In the genomic region with DNA sequence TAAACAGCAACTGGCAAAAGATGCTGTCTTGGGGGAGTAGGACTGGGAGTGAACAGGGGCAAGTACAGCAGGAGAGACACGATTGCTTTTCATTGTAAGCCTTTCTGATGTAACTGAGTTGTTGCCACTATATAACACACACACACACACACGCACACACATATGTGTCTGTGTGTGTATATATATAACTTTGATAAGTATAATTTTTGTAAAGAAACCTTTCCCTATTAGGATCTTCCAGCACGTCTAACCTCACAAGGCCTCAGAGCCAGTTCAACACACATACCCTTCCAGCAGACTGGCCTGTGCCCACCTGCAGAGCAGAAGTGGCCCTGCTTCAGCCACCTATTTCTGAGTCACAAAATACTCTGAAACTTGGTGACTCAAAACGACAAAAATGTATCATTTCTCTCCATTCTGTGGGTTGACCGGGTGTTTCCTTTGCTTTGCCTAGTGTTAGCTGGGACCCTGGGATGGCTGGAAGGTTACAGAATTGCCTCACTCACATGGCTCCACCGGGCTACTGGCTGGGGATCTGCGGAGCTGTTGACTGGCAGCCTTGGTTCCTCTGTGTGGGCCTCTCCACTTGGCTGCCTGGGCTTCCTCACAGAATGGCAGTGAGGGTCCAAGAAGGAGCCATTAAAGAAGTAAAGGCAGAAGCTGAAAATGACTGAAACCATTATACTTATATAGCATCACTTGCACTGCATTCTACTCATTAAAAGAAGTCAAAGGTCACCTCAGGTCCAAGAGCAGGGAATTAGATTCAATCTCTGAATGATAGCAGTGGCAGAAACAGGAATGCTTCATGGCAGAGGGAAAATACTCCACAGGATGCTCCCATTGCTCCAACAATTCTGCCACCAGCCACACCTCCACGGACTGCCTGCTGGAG, we compare ENCODE assay signal across 8 cellular contexts.
A peak's percentile ranks its signal among the peaks of the same experiment; 100 is the strongest.
DNase-seq lines count a peak whose midpoint lies in the region; ATAC-seq and TF ChIP-seq lines count a peak whose summit lies in the region.

No MANE protein-coding gene starts in this region.

- no peak overlapping the region for H3K27ac Mint-ChIP-seq in WTC11

- H3K4me1 Mint-ChIP-seq in WTC11: peaks cover 42% of the 10 kb centered on the region

- peak; percentile 83 for ATAC-seq in GM18499 (IDR thresholded peaks at IDR 0.05; ENCODE audit: insufficient read depth, unreplicated experiment)
- ATAC-seq in GM19463 (IDR thresholded peaks at IDR 0.05; ENCODE audit: unreplicated experiment): peak; percentile 88
- peak; percentile 91 for ATAC-seq in HG03159 (IDR thresholded peaks at IDR 0.05; ENCODE audit: unreplicated experiment)
- no peak for ATAC-seq in left lung
- no peak for ATAC-seq in WTC11
- ATAC-seq in mucosa of descending colon: no peak

- peak overlapping the region; percentile 9 to 55 for H3K27ac ChIP-seq in left lung

- H3K4me3 Mint-ChIP-seq in WTC11: no peak overlapping the region

- TF ChIP-seq CTCF in left lung (IDR thresholded peaks at IDR 0.05) (no peak), WTC11 (IDR thresholded peaks at IDR 0.05) (no peak), mucosa of descending colon (IDR thresholded peaks at IDR 0.05) (no peak)

- no peaks in the 10 kb centered on the region for H3K27me3 Mint-ChIP-seq in WTC11 (ENCODE audit: low read depth)

- H3K9me3 Mint-ChIP-seq in WTC11: no peaks in the 10 kb centered on the region

- intact Hi-C loops in left lung (cut with DNase I): loop anchor here in 1 of 2 donors (10.0 kb wide), 1 partner anchor 141 kb away; a partner anchor contains a TSS
- intact Hi-C loops in mucosa of descending colon (cut with DNase I, micrococcal nuclease): no loop called here

- H3K9me3 ChIP-seq in left lung (no peaks in the 10 kb centered on the region), mucosa of descending colon (no peaks in the 10 kb centered on the region)

- no peak for TF ChIP-seq POLR2A in erythroblast (IDR thresholded peaks at IDR 0.05; ENCODE audit: low read length)

- CTCF ChIA-PET in WTC11 (lab: Charles Lee): no interaction called here

- no peak overlapping the region for H3K4me3 ChIP-seq in left lung
- H3K4me3 ChIP-seq in mucosa of descending colon: no peak overlapping the region

- H3K36me3 ChIP-seq in left lung (no peaks in the 10 kb centered on the region), mucosa of descending colon (ENCODE audit: low read depth) (no peaks in the 10 kb centered on the region)

- DNase-seq in left lung: no peak
- DNase-seq in WTC11 (ENCODE audit: low spot score): no peak
- DNase-seq in NCI-H1105 treated with DMSO at 0.1 percent for 48 hours (lab: John Stamatoyannopoulos, UW): no peak
- no peak for DNase-seq in erythroblast (lab: John Stamatoyannopoulos, UW)
- no peak for DNase-seq in mucosa of descending colon

- H3K4me1 ChIP-seq in left lung (peaks cover 0 to 14% of the 10 kb centered on the region in 2 donors), mucosa of descending colon (ENCODE audit: low read depth) (peaks cover 38% of the 10 kb centered on the region)

- H3K36me3 Mint-ChIP-seq in WTC11: no peaks in the 10 kb centered on the region

- no peaks in the 10 kb centered on the region for H3K27me3 ChIP-seq in left lung

- POLR2A ChIA-PET in WTC11 (lab: Charles Lee): no interaction called here

TF ChIP-seq in WTC11, 78 proteins besides CTCF, POLR2A, EP300 and RAD21 (continues in another document):
- TF ChIP-seq IRF2 (CRISPR knock-in tag; IDR thresholded peaks at IDR 0.05; ENCODE audit: borderline replicate concordance, low read depth): no peak
- TF ChIP-seq FOXJ3 (CRISPR knock-in tag; IDR thresholded peaks at IDR 0.05; ENCODE audit: borderline replicate concordance): no peak
- no peak for TF ChIP-seq CREM (CRISPR knock-in tag; IDR thresholded peaks at IDR 0.05)
- TF ChIP-seq, protein P1, sequence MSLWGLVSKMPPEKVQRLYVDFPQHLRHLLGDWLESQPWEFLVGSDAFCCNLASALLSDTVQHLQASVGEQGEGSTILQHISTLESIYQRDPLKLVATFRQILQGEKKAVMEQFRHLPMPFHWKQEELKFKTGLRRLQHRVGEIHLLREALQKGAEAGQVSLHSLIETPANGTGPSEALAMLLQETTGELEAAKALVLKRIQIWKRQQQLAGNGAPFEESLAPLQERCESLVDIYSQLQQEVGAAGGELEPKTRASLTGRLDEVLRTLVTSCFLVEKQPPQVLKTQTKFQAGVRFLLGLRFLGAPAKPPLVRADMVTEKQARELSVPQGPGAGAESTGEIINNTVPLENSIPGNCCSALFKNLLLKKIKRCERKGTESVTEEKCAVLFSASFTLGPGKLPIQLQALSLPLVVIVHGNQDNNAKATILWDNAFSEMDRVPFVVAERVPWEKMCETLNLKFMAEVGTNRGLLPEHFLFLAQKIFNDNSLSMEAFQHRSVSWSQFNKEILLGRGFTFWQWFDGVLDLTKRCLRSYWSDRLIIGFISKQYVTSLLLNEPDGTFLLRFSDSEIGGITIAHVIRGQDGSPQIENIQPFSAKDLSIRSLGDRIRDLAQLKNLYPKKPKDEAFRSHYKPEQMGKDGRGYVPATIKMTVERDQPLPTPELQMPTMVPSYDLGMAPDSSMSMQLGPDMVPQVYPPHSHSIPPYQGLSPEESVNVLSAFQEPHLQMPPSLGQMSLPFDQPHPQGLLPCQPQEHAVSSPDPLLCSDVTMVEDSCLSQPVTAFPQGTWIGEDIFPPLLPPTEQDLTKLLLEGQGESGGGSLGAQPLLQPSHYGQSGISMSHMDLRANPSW (CRISPR knock-in tag; conservative IDR thresholded peaks at IDR 0.05; ENCODE audit: low read depth): no peak
- no peak for TF ChIP-seq ZNF121 (CRISPR knock-in tag; IDR thresholded peaks at IDR 0.05)
- no peak for TF ChIP-seq NR1H2 (CRISPR knock-in tag; IDR thresholded peaks at IDR 0.05)
- TF ChIP-seq RORB (CRISPR knock-in tag; IDR thresholded peaks at IDR 0.05): no peak
- TF ChIP-seq FOXK1 (CRISPR knock-in tag; IDR thresholded peaks at IDR 0.05): no peak
- TF ChIP-seq, protein P2, sequence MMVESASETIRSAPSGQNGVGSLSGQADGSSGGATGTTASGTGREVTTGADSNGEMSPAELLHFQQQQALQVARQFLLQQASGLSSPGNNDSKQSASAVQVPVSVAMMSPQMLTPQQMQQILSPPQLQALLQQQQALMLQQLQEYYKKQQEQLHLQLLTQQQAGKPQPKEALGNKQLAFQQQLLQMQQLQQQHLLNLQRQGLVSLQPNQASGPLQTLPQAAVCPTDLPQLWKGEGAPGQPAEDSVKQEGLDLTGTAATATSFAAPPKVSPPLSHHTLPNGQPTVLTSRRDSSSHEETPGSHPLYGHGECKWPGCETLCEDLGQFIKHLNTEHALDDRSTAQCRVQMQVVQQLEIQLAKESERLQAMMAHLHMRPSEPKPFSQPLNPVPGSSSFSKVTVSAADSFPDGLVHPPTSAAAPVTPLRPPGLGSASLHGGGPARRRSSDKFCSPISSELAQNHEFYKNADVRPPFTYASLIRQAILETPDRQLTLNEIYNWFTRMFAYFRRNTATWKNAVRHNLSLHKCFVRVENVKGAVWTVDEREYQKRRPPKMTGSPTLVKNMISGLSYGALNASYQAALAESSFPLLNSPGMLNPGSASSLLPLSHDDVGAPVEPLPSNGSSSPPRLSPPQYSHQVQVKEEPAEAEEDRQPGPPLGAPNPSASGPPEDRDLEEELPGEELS (CRISPR knock-in tag; IDR thresholded peaks at IDR 0.05): no peak
- TF ChIP-seq, protein P3, sequence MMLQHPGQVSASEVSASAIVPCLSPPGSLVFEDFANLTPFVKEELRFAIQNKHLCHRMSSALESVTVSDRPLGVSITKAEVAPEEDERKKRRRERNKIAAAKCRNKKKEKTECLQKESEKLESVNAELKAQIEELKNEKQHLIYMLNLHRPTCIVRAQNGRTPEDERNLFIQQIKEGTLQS (CRISPR knock-in tag; conservative IDR thresholded peaks at IDR 0.05): no peak
- TF ChIP-seq, protein P4, sequence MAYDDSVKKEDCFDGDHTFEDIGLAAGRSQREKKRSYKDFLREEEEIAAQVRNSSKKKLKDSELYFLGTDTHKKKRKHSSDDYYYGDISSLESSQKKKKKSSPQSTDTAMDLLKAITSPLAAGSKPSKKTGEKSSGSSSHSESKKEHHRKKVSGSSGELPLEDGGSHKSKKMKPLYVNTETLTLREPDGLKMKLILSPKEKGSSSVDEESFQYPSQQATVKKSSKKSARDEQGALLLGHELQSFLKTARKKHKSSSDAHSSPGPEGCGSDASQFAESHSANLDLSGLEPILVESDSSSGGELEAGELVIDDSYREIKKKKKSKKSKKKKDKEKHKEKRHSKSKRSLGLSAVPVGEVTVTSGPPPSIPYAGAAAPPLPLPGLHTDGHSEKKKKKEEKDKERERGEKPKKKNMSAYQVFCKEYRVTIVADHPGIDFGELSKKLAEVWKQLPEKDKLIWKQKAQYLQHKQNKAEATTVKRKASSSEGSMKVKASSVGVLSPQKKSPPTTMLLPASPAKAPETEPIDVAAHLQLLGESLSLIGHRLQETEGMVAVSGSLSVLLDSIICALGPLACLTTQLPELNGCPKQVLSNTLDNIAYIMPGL (CRISPR knock-in tag; IDR thresholded peaks at IDR 0.05): no peak
- TF ChIP-seq TEAD1 (CRISPR knock-in tag; IDR thresholded peaks at IDR 0.05): no peak
- no peak for TF ChIP-seq NFYB (CRISPR knock-in tag; conservative IDR thresholded peaks at IDR 0.05; ENCODE audit: low read depth)
- no peak for TF ChIP-seq SOX15 (CRISPR knock-in tag; IDR thresholded peaks at IDR 0.05)
- no peak for TF ChIP-seq JAZF1 (CRISPR knock-in tag; IDR thresholded peaks at IDR 0.05)
- no peak for TF ChIP-seq FOXP1 (CRISPR knock-in tag; IDR thresholded peaks at IDR 0.05; ENCODE audit: borderline replicate concordance)
- no peak for TF ChIP-seq MXD4 (CRISPR knock-in tag; IDR thresholded peaks at IDR 0.05; ENCODE audit: borderline replicate concordance)

Comparison
In these comparisons a context has a peak if more than half of its experiments do, and no peak if none do; other contexts are left out.
1. ATAC-seq: peak in GM18499 (single experiment), GM19463 (single experiment) and HG03159 (single experiment); none in left lung (single experiment), WTC11 (single experiment) and mucosa of descending colon (single experiment).